In genomic region chr1:4655674-4656532, GRCh38 we compare ENCODE assay signal across 8 cellular contexts. TPM values are rescaled to one million over a fixed set of nuclear protein-coding genes. Genes with fewer than 3 reads are reported as not detected.
DNase-seq lines count a peak whose midpoint lies in the region; ATAC-seq, FAIRE-seq and TF ChIP-seq lines count a peak whose summit lies in the region.

No MANE protein-coding gene starts in this region.

- POLR2A ChIA-PET in endothelial cell of umbilical vein (lab: Charles Lee), result no interaction called here

- no TSS peak for BruUV-seq in endothelial cell of umbilical vein (replicated peaks; lab: Mats Ljungman, UMichigan)

- H3K36me3 ChIP-seq in endothelial cell of umbilical vein (ENCODE audit: control insufficient read depth in 2 of 2, extremely low read depth in 1 of 2, insufficient read depth in 2 of 2, low read length in 2 of 2) (no peaks in the 10 kb centered on the region), mucosa of descending colon (ENCODE audit: low read depth) (no peaks in the 10 kb centered on the region)

- H3K9me3 ChIP-seq in endothelial cell of umbilical vein (replicated peaks; ENCODE audit: control insufficient read depth, insufficient read depth, low read length) (no peaks in the 10 kb centered on the region), mucosa of descending colon (no peaks in the 10 kb centered on the region)

- intact Hi-C loops in endothelial cell of umbilical vein (cut with micrococcal nuclease) (no loop called here), mucosa of descending colon (cut with DNase I, micrococcal nuclease) (no loop called here)

- DNase-seq in activated CD8-positive, alpha-beta memory T cell treated with anti-CD3 and anti-CD28 coated beads for 24 hours, result peak; percentile 60
- no peak for DNase-seq in activated CD8-positive, alpha-beta memory T cell treated with anti-CD3 and anti-CD28 coated beads, Interleukin-2, amount 50 U/mL, for 4 hours
- DNase-seq in NCI-H748 (lab: John Stamatoyannopoulos, UW; ENCODE audit: unreplicated experiment) (peak; percentile 78), endothelial cell of umbilical vein (ENCODE audit: low read depth, low spot score) (no peak), mucosa of descending colon (peak in 2 of 3 donors; percentile 30 to 40), CD1c-positive myeloid dendritic cell (ENCODE audit: extremely low spot score) (no peak), T1000 (lab: John Stamatoyannopoulos, UW) (no peak)

- ATAC-seq in mucosa of descending colon, result peak; percentile 38
- no peak for ATAC-seq in HG03442 (IDR thresholded peaks at IDR 0.05; ENCODE audit: unreplicated experiment)

- H3K27ac ChIP-seq in endothelial cell of umbilical vein (ENCODE audit: insufficient read depth, low read depth, low read length), result no peak overlapping the region

- H3K9ac ChIP-seq in endothelial cell of umbilical vein (replicated peaks; ENCODE audit: extremely low read depth, insufficient read depth, low read length), result no peak overlapping the region

- H3K79me2 ChIP-seq in endothelial cell of umbilical vein (ENCODE audit: control insufficient read depth, insufficient read depth, low read length), result no peaks in the 10 kb centered on the region

- dilution Hi-C loops in endothelial cell of umbilical vein (cut with MboI; ENCODE audit: extremely low pct_ligation_motif_present, low sequenced_read_pairs), result no loop called here

- H2AFZ ChIP-seq in endothelial cell of umbilical vein (ENCODE audit: low read depth, low read length), result no peak overlapping the region

- peak; percentile 18 to 35 for TF ChIP-seq CTCF in endothelial cell of umbilical vein (IDR thresholded peaks at IDR 0.05; ENCODE audit: extremely low read depth in 1 of 2, insufficient read depth in 1 of 2, low read depth in 1 of 2, low read length in 2 of 2)
- TF ChIP-seq CTCF in mucosa of descending colon (IDR thresholded peaks at IDR 0.05), result no peak

- H3K4me2 ChIP-seq in endothelial cell of umbilical vein (ENCODE audit: insufficient read depth, low read length), result no peak overlapping the region

- CTCF ChIA-PET in endothelial cell of umbilical vein (lab: Charles Lee), result interaction anchor here (1.4 to 2.0 kb wide), 2 partner anchors 1089 to 1259 kb away, joined by 3 to 4 read pairs; no protein-coding TSS in a partner anchor

- TF ChIP-seq POLR2A in endothelial cell of umbilical vein (IDR thresholded peaks at IDR 0.05; ENCODE audit: low read depth, low read length), result no peak

- no peaks in the 10 kb centered on the region for H4K20me1 ChIP-seq in endothelial cell of umbilical vein (replicated peaks; ENCODE audit: control insufficient read depth, extremely low read depth, insufficient read depth, low read length)

- H3K4me1 ChIP-seq in endothelial cell of umbilical vein (ENCODE audit: control insufficient read depth, extremely low read depth, insufficient read depth, low read length), result no peaks in the 10 kb centered on the region
- no peaks in the 10 kb centered on the region for H3K4me1 ChIP-seq in mucosa of descending colon (ENCODE audit: low read depth)

- no peak for FAIRE-seq in endothelial cell of umbilical vein (lab: Jason Lieb, UNC)

- peaks cover 23 to 24% of the 10 kb centered on the region in 2 experiments for H3K27me3 ChIP-seq in endothelial cell of umbilical vein (ENCODE audit: control insufficient read depth in 2 of 2, insufficient read depth in 2 of 2, low read length in 2 of 2)

- no peaks in the 10 kb centered on the region for H3K9me1 ChIP-seq in endothelial cell of umbilical vein (replicated peaks; ENCODE audit: control insufficient read depth, extremely low read depth, insufficient read depth, low read length)

- H3K4me3 ChIP-seq in endothelial cell of umbilical vein (replicated peaks in 1 of 3; ENCODE audit: insufficient read depth in 1 of 3, low read depth in 1 of 3, low read length in 3 of 3) (no peak overlapping the region), mucosa of descending colon (no peak overlapping the region)

TF ChIP-seq in endothelial cell of umbilical vein, 7 proteins besides CTCF, POLR2A, EP300 and RAD21:
- no peak for TF ChIP-seq MAX (IDR thresholded peaks at IDR 0.05; ENCODE audit: insufficient read depth, insufficient read length)
- no peak for TF ChIP-seq POLR2AphosphoS5 (IDR thresholded peaks at IDR 0.05; ENCODE audit: insufficient read depth, low read depth, low read length)
- TF ChIP-seq EZH2 (IDR thresholded peaks at IDR 0.05; ENCODE audit: borderline replicate concordance, low read depth, low read length, severe bottlenecking), result peak; percentile 58
- TF ChIP-seq JUN (IDR thresholded peaks at IDR 0.05; ENCODE audit: borderline replicate concordance, insufficient read depth, insufficient read length, low read depth), result no peak
- no peak for TF ChIP-seq GATA2 (IDR thresholded peaks at IDR 0.05; ENCODE audit: insufficient read depth, insufficient read length, low read depth, low read length)

RNA-seq across cellular contexts. Expression of gene AJAP1, which starts 1.5 kb away (rescaled TPM):
- total RNA-seq in endothelial cell of umbilical vein (not detected in 2 replicates), mucosa of descending colon (1 to 10 TPM in 1 of 3 donors, under 1 TPM in 2; 0.09 to 1.1 (median 0.17) TPM)
- not detected in 2 replicates for polyA plus RNA-seq in endothelial cell of umbilical vein
- not detected in 2 replicates for polyA plus RNA-seq in endothelial cell of umbilical vein (2011; cell fraction: cytosol; rRNA removed)
- not detected in 2 replicates for polyA plus RNA-seq in endothelial cell of umbilical vein (2011; cell fraction: nucleus; rRNA removed)
- polyA plus RNA-seq in endothelial cell of umbilical vein (2012), result not detected in 2 replicates
- not detected in 2 replicates for polyA minus RNA-seq in endothelial cell of umbilical vein
- not detected for polyA minus RNA-seq in endothelial cell of umbilical vein (2011; cell fraction: cytosol; rRNA and poly(A)+ RNA removed)
- not detected in 2 replicates for polyA minus RNA-seq in endothelial cell of umbilical vein (2011; cell fraction: nucleus; rRNA and poly(A)+ RNA removed)

Comparison
In these comparisons a context has a peak if more than half of its experiments do, and no peak if none do; other contexts are left out.
1. DNase-seq: peak in activated CD8-positive, alpha-beta memory T cell treated with anti-CD3 and anti-CD28 coated beads for 24 hours (single experiment), NCI-H748 (single experiment) and mucosa of descending colon (2 of 3); none in activated CD8-positive, alpha-beta memory T cell treated with anti-CD3 and anti-CD28 coated beads, Interleukin-2, amount 50 U/mL, for 4 hours (single experiment), endothelial cell of umbilical vein (single experiment), CD1c-positive myeloid dendritic cell (single experiment) and T1000 (single experiment).